In the genomic region with DNA sequence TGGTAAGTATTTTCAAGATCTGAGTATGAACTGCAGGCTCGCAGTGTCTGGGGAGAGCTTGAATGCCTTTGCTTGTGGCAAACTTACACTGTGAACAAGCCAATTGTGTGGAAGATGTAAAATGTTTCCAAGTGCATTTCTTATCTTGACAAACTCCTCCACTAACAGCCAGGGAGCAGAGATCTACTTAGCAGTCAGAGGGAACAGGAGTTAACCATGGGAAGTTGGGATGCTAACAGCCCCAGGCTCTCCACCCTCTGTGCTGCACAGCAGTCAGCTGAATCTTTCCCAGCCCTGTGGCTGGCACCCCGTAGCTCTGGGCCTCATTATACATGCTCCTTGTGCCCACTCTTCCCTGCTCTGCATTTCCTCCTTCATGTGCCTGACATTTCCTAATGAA, we compare ENCODE assay signal across 21 cellular contexts.
DNase-seq lines count a peak whose midpoint lies in the region; ATAC-seq and TF ChIP-seq lines count a peak whose summit lies in the region.
"Had no signal": no experiment of that assay in that cellular context is flagged by ENCODE, and none has a peak within 500 bp of the region (broad histone marks: within the 10 kb centered on the region; RNA-seq: fewer than 3 reads in every experiment).

No MANE protein-coding gene starts in this region.

- intact Hi-C loops in testis (cut with DNase I; ENCODE audit: low total_unique reads), result no loop called here

- TF ChIP-seq CTCF in fibroblast of pulmonary artery (IDR thresholded peaks at IDR 0.05; ENCODE audit: low read length, missing control alignments) (no peak), testis (IDR thresholded peaks at IDR 0.05) (no peak)

- DNase-seq in ELF-1 (ENCODE audit: low read depth, low spot score), result peak; percentile 56
- peak; percentile 49 for DNase-seq in RPMI7951 (ENCODE audit: low read depth)
- DNase-seq in fibroblast of pulmonary artery (ENCODE audit: low read depth), result peak; percentile 35
- DNase-seq in testis, result peak; percentile 76
- DNase-seq in activated CD4-positive, CD25-positive, alpha-beta regulatory T cell (lab: John Stamatoyannopoulos, UW), result no peak
- no peak for DNase-seq in NCI-H2081 (lab: John Stamatoyannopoulos, UW)
- DNase-seq: Caco-2; CD4-positive, alpha-beta memory T cell; DND-41; Kasumi-1; MG63; NCI-H1417; NCI-H187 treated with DMSO at 0.1 percent for 48 hours; NCI-H2171; NCI-H524 treated with DMSO at 0.1 percent for 48 hours; NCI-H82; SJCRH30; T-helper 1 cell had no signal

- H3K4me1 ChIP-seq in testis, result peaks cover 37% of the 10 kb centered on the region
- H3K4me1 ChIP-seq: BLaER1, Caco-2 had no signal

- peak overlapping the region in 1 of 2 donors; percentile 79 for H3K27ac ChIP-seq in testis
- H3K27ac ChIP-seq: BLaER1, SJCRH30 had no signal

- no peaks in the 10 kb centered on the region for H3K9me3 ChIP-seq in testis
- H3K9me3 ChIP-seq: BLaER1, Caco-2, SJCRH30 had no signal

- 43 to 70% methylated on average over 2 of the region's 2 CpGs for WGBS in testis, 2 donors

- no peak for TF ChIP-seq POLR2A in testis (IDR thresholded peaks at IDR 0.05)

- H3K4me3 ChIP-seq in fibroblast of pulmonary artery (replicated peaks; ENCODE audit: low read depth, low read length) (no peak overlapping the region), testis (no peak overlapping the region)
- H3K4me3 ChIP-seq: BLaER1, MG63, SJCRH30 had no signal

- ATAC-seq in GM19452 (IDR thresholded peaks at IDR 0.05; ENCODE audit: unreplicated experiment), result no peak
- ATAC-seq: Panc1 had no signal

- no peaks in the 10 kb centered on the region for H3K36me3 ChIP-seq in testis (ENCODE audit: low read depth, missing control alignments)
- H3K36me3 ChIP-seq: BLaER1, MG63, SJCRH30 had no signal

- no peaks in the 10 kb centered on the region for H3K27me3 ChIP-seq in testis
- H3K27me3 ChIP-seq: BLaER1, MG63, SJCRH30 had no signal

Comparison
In these comparisons a context has a peak if more than half of its experiments do, and no peak if none do; other contexts are left out.
1. DNase-seq: peak in ELF-1 (single experiment), RPMI7951 (single experiment), fibroblast of pulmonary artery (single experiment) and testis (single experiment); none in activated CD4-positive, CD25-positive, alpha-beta regulatory T cell (0 of 4) and NCI-H2081 (0 of 2).